In the genomic region with DNA sequence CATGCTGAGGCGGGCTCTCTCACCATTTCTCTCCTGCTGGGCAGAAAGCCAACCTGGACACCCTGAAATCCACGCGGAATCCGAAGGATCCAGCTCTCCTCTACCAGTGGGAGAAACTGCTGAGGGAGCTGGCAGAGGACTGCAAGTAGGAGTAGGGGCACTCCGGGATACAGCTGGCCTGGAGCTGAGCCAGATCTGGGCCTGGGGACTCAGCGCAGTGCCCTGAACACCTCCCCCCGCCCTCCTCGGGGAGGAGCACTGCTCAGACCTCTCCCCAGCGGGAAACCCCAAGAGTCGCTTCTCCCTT, we compare ENCODE assay signal across 1 cellular context.
TF ChIP-seq lines count a peak whose summit lies in the region.

No MANE protein-coding gene starts in this region.

TF ChIP-seq in IMR-90, 13 proteins besides CTCF, POLR2A, EP300 and RAD21:
- TF ChIP-seq RCOR1 (IDR thresholded peaks at IDR 0.05; ENCODE audit: insufficient replicate concordance, low read length) (no peak), MAFK (IDR thresholded peaks at IDR 0.05; ENCODE audit: low read depth, low read length) (no peak), CEBPB (IDR thresholded peaks at IDR 0.05; ENCODE audit: low read depth, low read length) (no peak), RFX5 (IDR thresholded peaks at IDR 0.05; ENCODE audit: low read depth, low read length) (no peak)
